ENCODE assay signal across 18 cellular contexts in genomic region chr12:26128180-26128579, GRCh38. TPM values are rescaled to one million over a fixed set of nuclear protein-coding genes. Genes with fewer than 3 reads are reported as not detected.
"Had no signal": no experiment of that assay in that cellular context is flagged by ENCODE, and none has a peak within 500 bp of the region (broad histone marks: within the 10 kb centered on the region; RNA-seq: fewer than 3 reads in every experiment).

No MANE protein-coding gene starts in this region.

- H3K27ac ChIP-seq: brain microvascular endothelial cell, heart left ventricle, upper lobe of left lung had no signal

- ATAC-seq: activated naive CD4-positive, alpha-beta T cell treated with anti-CD3 and anti-CD28 coated beads, Interleukin-2, amount 50 U/mL, for 72 hours; heart left ventricle had no signal

- H3K27me3 ChIP-seq: brain microvascular endothelial cell, sigmoid colon had no signal

- H3K36me3 ChIP-seq: brain microvascular endothelial cell, heart left ventricle, left ventricle myocardium inferior, sigmoid colon, upper lobe of left lung had no signal

- H3K27me3 Mint-ChIP-seq: activated B cell treated with CpG ODN at 0.5 μM for 24 hours had no signal

- H3K9me3 Mint-ChIP-seq: activated B cell treated with CpG ODN at 0.5 μM for 24 hours; activated naive CD4-positive, alpha-beta T cell treated with anti-CD3 and anti-CD28 coated beads, Interleukin-2, amount 50 U/mL, for 72 hours; nephron; T-helper 1 cell treated with Interleukin-12 subunit alpha and Interleukin-12 subunit beta and Interleukin-4 antibody, amounts not matched to agents 30 μg/mL and 1 μg/mL, for 36 hours had no signal

- H3K27ac Mint-ChIP-seq: activated naive CD4-positive, alpha-beta T cell treated with anti-CD3 and anti-CD28 coated beads, Interleukin-2, amount 50 U/mL, for 72 hours; nephron had no signal

- DNase-seq: activated B cell treated with CpG ODN at 0.5 μM for 24 hours; activated CD4-positive, alpha-beta T cell treated with anti-CD3 and anti-CD28 coated beads, Interleukin-2, amount 50 U/mL, for 1 hour; activated effector memory CD4-positive, alpha-beta T cell treated with Interleukin-2 at 50 U/mL for 16 hours; brain microvascular endothelial cell; cerebellar nuclear complex; dermis blood vessel endothelial cell; erythroblast; heart left ventricle; islet precursor cell; left ventricle myocardium inferior; mesenchymal stem cell; sigmoid colon; stimulated activated CD4-positive, alpha-beta T cell treated with anti-CD3 and anti-CD28 coated beads, Interleukin-2, amount 100 ng/mL, for 24 hours; stimulated activated naive CD4-positive, alpha-beta T cell treated with Interleukin-2 at 50 U/mL for 16 hours; upper lobe of left lung had no signal

- H3K4me3 ChIP-seq: heart left ventricle, left ventricle myocardium inferior, sigmoid colon, upper lobe of left lung had no signal

- H3K9me3 ChIP-seq: heart left ventricle, left ventricle myocardium inferior, sigmoid colon, upper lobe of left lung had no signal

RNA-seq across cellular contexts. Expression of gene BHLHE41, which starts 3.3 kb away (rescaled TPM):
- total RNA-seq: activated naive CD4-positive, alpha-beta T cell treated with anti-CD3 and anti-CD28 coated beads, Interleukin-2, amount 50 U/mL, for 72 hours had no signal
